8 cellular contexts compared by ENCODE assay signal in genomic region chr18:5456577-5457466, GRCh38.
DNase-seq lines count a peak whose midpoint lies in the region; ATAC-seq lines count a peak whose summit lies in the region.

No MANE protein-coding gene starts in this region.

- H3K9ac ChIP-seq in rectal smooth muscle tissue (ENCODE audit: low read length) = no peak overlapping the region

- H3K36me3 Mint-ChIP-seq in activated T-cell treated with anti-CD3 and anti-CD28 coated beads, Interleukin-2, amount 50 U/mL, for 4 hours (ENCODE audit: insufficient read depth) = no peaks in the 10 kb centered on the region

- ATAC-seq in HG03175 (IDR thresholded peaks at IDR 0.05; ENCODE audit: unreplicated experiment) = peak; percentile 79
- peak in 1 of 2 donors; percentile 71 for ATAC-seq in activated T-cell treated with anti-CD3 and anti-CD28 coated beads, Interleukin-2, amount 50 U/mL, for 4 hours
- peak; percentile 80 to 92 for ATAC-seq in left cardiac atrium
- no peak for ATAC-seq in GM19463 (IDR thresholded peaks at IDR 0.05; ENCODE audit: unreplicated experiment)
- no peak for ATAC-seq in GM21717 (IDR thresholded peaks at IDR 0.05; ENCODE audit: unreplicated experiment)

- H3K4me3 ChIP-seq in rectal smooth muscle tissue (ENCODE audit: low read length) = peak overlapping the region; percentile 6

- peak overlapping the region; percentile 49 for H3K27ac ChIP-seq in rectal smooth muscle tissue (ENCODE audit: low read depth, low read length)

- no peaks in the 10 kb centered on the region for H3K9me3 Mint-ChIP-seq in activated T-cell treated with anti-CD3 and anti-CD28 coated beads, Interleukin-2, amount 50 U/mL, for 4 hours

- H3K27me3 ChIP-seq in rectal smooth muscle tissue (ENCODE audit: control insufficient read depth, insufficient read depth, low read length) = no peaks in the 10 kb centered on the region

- DNase-seq in NCI-H1694 treated with DMSO at 0.1 percent for 48 hours (lab: John Stamatoyannopoulos, UW) = peak; percentile 9
- no peak for DNase-seq in NCI-H1694 (lab: John Stamatoyannopoulos, UW)
- no peak for DNase-seq in activated T-cell treated with anti-CD3 and anti-CD28 coated beads, Interleukin-2, amount 50 U/mL, for 4 hours
- DNase-seq in left cardiac atrium = peak; percentile 27

- H3K27me3 Mint-ChIP-seq in activated T-cell treated with anti-CD3 and anti-CD28 coated beads, Interleukin-2, amount 50 U/mL, for 4 hours (ENCODE audit: low read depth) = peaks cover 4% of the 10 kb centered on the region

- H3K4me1 ChIP-seq in rectal smooth muscle tissue (ENCODE audit: control insufficient read depth, insufficient read depth, low read length) = peaks cover 20% of the 10 kb centered on the region

- intact Hi-C loops in left cardiac atrium (cut with DNase I) = loop anchor here in 1 of 2 donors (5.0 kb wide), 1 partner anchor 90 kb away; no protein-coding TSS in a partner anchor

- no peaks in the 10 kb centered on the region for H3K36me3 ChIP-seq in rectal smooth muscle tissue (ENCODE audit: control insufficient read depth, insufficient read depth, low read length)

- H3K4me1 Mint-ChIP-seq in activated T-cell treated with anti-CD3 and anti-CD28 coated beads, Interleukin-2, amount 50 U/mL, for 4 hours (ENCODE audit: low read depth) = peaks cover 5% of the 10 kb centered on the region

- H3K4me3 Mint-ChIP-seq in activated T-cell treated with anti-CD3 and anti-CD28 coated beads, Interleukin-2, amount 50 U/mL, for 4 hours = peak overlapping the region; percentile 58

Comparison
In these comparisons a context has a peak if more than half of its experiments do, and no peak if none do; other contexts are left out.
1. DNase-seq: peak in NCI-H1694 treated with DMSO at 0.1 percent for 48 hours (single experiment) and left cardiac atrium (single experiment); none in NCI-H1694 (single experiment) and activated T-cell treated with anti-CD3 and anti-CD28 coated beads, Interleukin-2, amount 50 U/mL, for 4 hours (single experiment).
2. ATAC-seq: peak in HG03175 (single experiment) and left cardiac atrium (2 of 2); none in GM19463 (single experiment) and GM21717 (single experiment).